In genomic region chr2:127052771-127053691, GRCh38 we compare ENCODE assay signal across 13 cellular contexts. TPM values are rescaled to one million over a fixed set of nuclear protein-coding genes. Genes with fewer than 3 reads are reported as not detected.
DNase-seq lines count a peak whose midpoint lies in the region; ATAC-seq and TF ChIP-seq lines count a peak whose summit lies in the region.
"Had no signal": no experiment of that assay in that cellular context is flagged by ENCODE, and none has a peak within 500 bp of the region (broad histone marks: within the 10 kb centered on the region; RNA-seq: fewer than 3 reads in every experiment).

No MANE protein-coding gene starts in this region.

- H3K27me3 Mint-ChIP-seq in activated CD4-positive, alpha-beta memory T cell treated with anti-CD3 and anti-CD28 coated beads, Interleukin-2, amount 10 ng/mL, durations not matched to agents 7 days and 5 days = no peaks in the 10 kb centered on the region
- no peaks in the 10 kb centered on the region for H3K27me3 Mint-ChIP-seq in activated CD4-positive, alpha-beta memory T cell treated with anti-CD3 and anti-CD28 coated beads for 36 hours

- H3K27me3 ChIP-seq in psoas muscle (ENCODE audit: insufficient read depth in 3 of 3, low read length in 2 of 3) = no peaks in the 10 kb centered on the region

- peak; percentile 16 to 51 (median 18) for ATAC-seq in psoas muscle
- no peak for ATAC-seq in HG02885 (IDR thresholded peaks at IDR 0.05; ENCODE audit: poor library complexity, unreplicated experiment)
- ATAC-seq: PC-3 had no signal

- no peaks in the 10 kb centered on the region for H3K9me3 ChIP-seq in HEK293 (ENCODE audit: control insufficient read depth, insufficient read depth, low read depth, low read length)
- no peaks in the 10 kb centered on the region for H3K9me3 ChIP-seq in psoas muscle

- 82 to 87% (median 83%) methylated on average over 19 of the region's 19 CpGs for WGBS in psoas muscle, 3 donors

- no peak overlapping the region for H3K4me3 ChIP-seq in HEK293 (ENCODE audit: low read depth, low read length)
- no peak overlapping the region for H3K4me3 ChIP-seq in psoas muscle

- no peak overlapping the region for H3K4me3 Mint-ChIP-seq in activated CD4-positive, alpha-beta memory T cell treated with anti-CD3 and anti-CD28 coated beads, Interleukin-2, amount 10 ng/mL, durations not matched to agents 7 days and 5 days
- no peak overlapping the region for H3K4me3 Mint-ChIP-seq in activated CD4-positive, alpha-beta memory T cell treated with anti-CD3 and anti-CD28 coated beads for 36 hours
- H3K4me3 Mint-ChIP-seq: H9 had no signal

- H3K36me3 ChIP-seq in HEK293 (ENCODE audit: control insufficient read depth in 2 of 2, insufficient read depth in 1 of 2, low read length in 2 of 2) (no peaks in the 10 kb centered on the region), psoas muscle (ENCODE audit: insufficient read depth in 1 of 2, low read depth in 1 of 2) (peaks cover 3 to 45% of the 10 kb centered on the region in 2 donors)

- no peak overlapping the region for H3K27ac ChIP-seq in HEK293 (ENCODE audit: extremely low read depth, low read depth, low read length)
- H3K27ac ChIP-seq in psoas muscle = peak overlapping the region; percentile 75

- TF ChIP-seq CTCF in HEK293 (tag by site-specific recombination; IDR thresholded peaks at IDR 0.05) = no peak
- TF ChIP-seq CTCF in psoas muscle (IDR thresholded peaks at IDR 0.05) = no peak

- peak overlapping the region; percentile 23 for H3K27ac Mint-ChIP-seq in activated CD4-positive, alpha-beta memory T cell treated with anti-CD3 and anti-CD28 coated beads, Interleukin-2, amount 10 ng/mL, durations not matched to agents 7 days and 5 days
- no peak overlapping the region for H3K27ac Mint-ChIP-seq in activated CD4-positive, alpha-beta memory T cell treated with anti-CD3 and anti-CD28 coated beads for 36 hours
- H3K27ac Mint-ChIP-seq: H9 had no signal

- CTCF ChIA-PET in activated CD4-positive, alpha-beta memory T cell treated with anti-CD3 and anti-CD28 coated beads, Interleukin-2, amount 10 ng/mL, durations not matched to agents 7 days and 5 days (lab: Charles Lee) = interaction anchor here (0.6 to 0.9 kb wide), 4 partner anchors 11 to 297 kb away, joined by 3 to 5 read pairs (median 4); no protein-coding TSS in a partner anchor
- CTCF ChIA-PET in activated CD4-positive, alpha-beta memory T cell treated with anti-CD3 and anti-CD28 coated beads for 36 hours (lab: Charles Lee) = interaction anchor here (0.8 to 1.2 kb wide), 3 partner anchors 25 to 81 kb away, joined by 3 read pairs; no protein-coding TSS in a partner anchor
- CTCF ChIA-PET in HEK293 (lab: Yijun Ruan, JAX) = interaction anchor here (0.8 to 1.2 kb wide), 3 partner anchors 15 to 117 kb away, joined by 3 to 8 read pairs (median 4); no protein-coding TSS in a partner anchor

- no peaks in the 10 kb centered on the region for H3K9me3 Mint-ChIP-seq in activated CD4-positive, alpha-beta memory T cell treated with anti-CD3 and anti-CD28 coated beads, Interleukin-2, amount 10 ng/mL, durations not matched to agents 7 days and 5 days
- H3K9me3 Mint-ChIP-seq in activated CD4-positive, alpha-beta memory T cell treated with anti-CD3 and anti-CD28 coated beads for 36 hours = no peaks in the 10 kb centered on the region
- H3K9me3 Mint-ChIP-seq: H9 had no signal

- H3K4me1 ChIP-seq in HEK293 (ENCODE audit: control insufficient read depth, insufficient read depth, low read length) (no peaks in the 10 kb centered on the region), psoas muscle (peaks cover 63% of the 10 kb centered on the region)

- H3K36me3 Mint-ChIP-seq in activated CD4-positive, alpha-beta memory T cell treated with anti-CD3 and anti-CD28 coated beads, Interleukin-2, amount 10 ng/mL, durations not matched to agents 7 days and 5 days (ENCODE audit: low read depth) = peaks cover 9% of the 10 kb centered on the region
- peaks cover 2% of the 10 kb centered on the region for H3K36me3 Mint-ChIP-seq in activated CD4-positive, alpha-beta memory T cell treated with anti-CD3 and anti-CD28 coated beads for 36 hours

- intact Hi-C loops in activated CD4-positive, alpha-beta memory T cell treated with anti-CD3 and anti-CD28 coated beads for 36 hours (cut with micrococcal nuclease) = no loop called here
- intact Hi-C loops in psoas muscle (cut with DNase I) = no loop called here

- no peak for DNase-seq in activated CD4-positive, alpha-beta memory T cell treated with anti-CD3 and anti-CD28 coated beads, Interleukin-2, amount 10 ng/mL, durations not matched to agents 7 days and 5 days
- no peak for DNase-seq in activated CD4-positive, alpha-beta memory T cell treated with anti-CD3 and anti-CD28 coated beads for 36 hours
- DNase-seq in epidermal melanocyte (ENCODE audit: insufficient read length, low spot score) (peak; percentile 5), psoas muscle (peak; percentile 30 to 60), cerebellum (ENCODE audit: low spot score) (no peak), pons (ENCODE audit: low spot score) (no peak)
- DNase-seq: activated CD4-positive, alpha-beta T cell treated with anti-CD3 and anti-CD28 coated beads for 4 hours; activated gamma-delta T cell; H9; NCI-H2081; PC-3 had no signal

- H3K4me1 Mint-ChIP-seq in activated CD4-positive, alpha-beta memory T cell treated with anti-CD3 and anti-CD28 coated beads, Interleukin-2, amount 10 ng/mL, durations not matched to agents 7 days and 5 days = peaks cover 2% of the 10 kb centered on the region
- H3K4me1 Mint-ChIP-seq in activated CD4-positive, alpha-beta memory T cell treated with anti-CD3 and anti-CD28 coated beads for 36 hours (ENCODE audit: low read depth) = peaks cover 2% of the 10 kb centered on the region

- POLR2A ChIA-PET in activated CD4-positive, alpha-beta memory T cell treated with anti-CD3 and anti-CD28 coated beads, Interleukin-2, amount 10 ng/mL, durations not matched to agents 7 days and 5 days (lab: Charles Lee) = interaction anchor here (1.0 to 1.3 kb wide), 2 partner anchors 9 to 27 kb away, joined by 3 to 4 read pairs; no protein-coding TSS in a partner anchor
- POLR2A ChIA-PET in activated CD4-positive, alpha-beta memory T cell treated with anti-CD3 and anti-CD28 coated beads for 36 hours (lab: Charles Lee) = no interaction called here
- POLR2A ChIA-PET in HEK293 (lab: Yijun Ruan, JAX) = no interaction called here

TF ChIP-seq in HEK293, 187 proteins besides CTCF, POLR2A, EP300 and RAD21:
- TF ChIP-seq ZNF423 (tag by site-specific recombination; IDR thresholded peaks at IDR 0.05) = no peak
- 0 out of 2 replicates have a peak, but pooled peaks have one; percentile 17 for TF ChIP-seq ZNF335 (tag by site-specific recombination; conservative IDR thresholded peaks at IDR 0.05)
TF ChIP-seq in HEK293: peak in this region for 1.

RNA-seq across cellular contexts. Expression of gene BIN1, which starts 53.9 kb away (rescaled TPM):
- 100 to 1,000 TPM; 130 to 131 TPM for total RNA-seq in activated CD4-positive, alpha-beta memory T cell treated with anti-CD3 and anti-CD28 coated beads, Interleukin-2, amount 10 ng/mL, durations not matched to agents 7 days and 5 days
- 10 to 100 TPM; 55.4 to 58.2 TPM for total RNA-seq in activated CD4-positive, alpha-beta memory T cell treated with anti-CD3 and anti-CD28 coated beads for 36 hours
- total RNA-seq in psoas muscle (1,000 to 10,000 TPM; 1,036 to 1,643 (median 1,260) TPM), cerebellum (43.7 TPM)
- 1,000 to 10,000 TPM in 2 of 3 donors, 100 to 1,000 TPM in 1; 615 to 1,667 (median 1,547) TPM for polyA plus RNA-seq in psoas muscle

Comparison
In these comparisons a context has a peak if more than half of its experiments do, and no peak if none do; other contexts are left out.
1. DNase-seq: peak in epidermal melanocyte (single experiment) and psoas muscle (2 of 2); none in activated CD4-positive, alpha-beta memory T cell treated with anti-CD3 and anti-CD28 coated beads, Interleukin-2, amount 10 ng/mL, durations not matched to agents 7 days and 5 days (single experiment), activated CD4-positive, alpha-beta memory T cell treated with anti-CD3 and anti-CD28 coated beads for 36 hours (single experiment), cerebellum (single experiment) and pons (single experiment).
2. RNA of gene BIN1, which starts 53.9 kb away (total RNA-seq): 1,036 to 1,643 TPM in psoas muscle; 130 to 131 TPM in activated CD4-positive, alpha-beta memory T cell treated with anti-CD3 and anti-CD28 coated beads, Interleukin-2, amount 10 ng/mL, durations not matched to agents 7 days and 5 days, 55.4 to 58.2 TPM in activated CD4-positive, alpha-beta memory T cell treated with anti-CD3 and anti-CD28 coated beads for 36 hours and 43.7 TPM in cerebellum (single experiment); every median in the first group is over 4 times any median in the second.